16 cellular contexts compared by ENCODE assay signal in genomic region chr12:52371716-52372115, GRCh38. TPM values are rescaled to one million over a fixed set of nuclear protein-coding genes. Genes with fewer than 3 reads are reported as not detected.
DNase-seq lines count a peak whose midpoint lies in the region; TF ChIP-seq lines count a peak whose summit lies in the region.
"Had no signal": no experiment of that assay in that cellular context is flagged by ENCODE, and none has a peak within 500 bp of the region (broad histone marks: within the 10 kb centered on the region; RNA-seq: fewer than 3 reads in every experiment).

No MANE protein-coding gene starts in this region.

- TF ChIP-seq POLR2A in transverse colon (IDR thresholded peaks at IDR 0.05), result no peak

- 71% methylated on average over 3 of the region's 3 CpGs; no CpG with 5 or more reads in 1 of the 2 donors for WGBS in transverse colon (ENCODE audit: low coverage in 1 of 2), 2 donors

- TF ChIP-seq EP300 in transverse colon (IDR thresholded peaks at IDR 0.05; ENCODE audit: low read depth), result no peak

- DNase-seq in coronary artery (ENCODE audit: low spot score), result no peak
- DNase-seq in transverse colon, result no peak
- no peak for DNase-seq in activated naive CD4-positive, alpha-beta T cell (lab: John Stamatoyannopoulos, UW)
- no peak for DNase-seq in cerebellar cortex (ENCODE audit: low spot score)
- DNase-seq in activated T-cell treated with anti-CD3 and anti-CD28 coated beads, Interleukin-2, amount 50 U/mL, for 1 hour, result no peak
- DNase-seq: activated CD4-positive, alpha-beta T cell treated with anti-CD3 and anti-CD28 coated beads, Interleukin-2, amount 50 U/mL, for 48 hours; activated naive CD4-positive, alpha-beta T cell treated with anti-CD3 and anti-CD28 coated beads for 36 hours; HCEC 1CT; SHP77 treated with DMSO at 0.1 percent for 48 hours; stimulated activated naive CD4-positive, alpha-beta T cell treated with Interleukin-2 at 50 U/mL for 16 hours had no signal

- in situ Hi-C loops in transverse colon (cut with MboI; ENCODE audit: low pct_ligation_motif_present in 1 of 4, low pct_unique_long_range_greater_than_20kb in 1 of 4, low sequenced_read_pairs in 3 of 4), result loop anchor here in 1 of 4 donors (10.0 kb wide), 1 partner anchor 513 kb away; no protein-coding TSS in a partner anchor

- H3K4me3 ChIP-seq in coronary artery (no peak overlapping the region), rectal smooth muscle tissue (ENCODE audit: low read length) (no peak overlapping the region), transverse colon (no peak overlapping the region)

- H3K9ac ChIP-seq in rectal smooth muscle tissue (ENCODE audit: low read length), result no peak overlapping the region

- intact Hi-C loops in transverse colon (cut with DNase I; ENCODE audit: low total_unique reads), result loop anchor here (10.0 kb wide), 2 partner anchors 143 to 503 kb away; no protein-coding TSS in a partner anchor

- H3K27ac ChIP-seq in VCaP (peak overlapping the region; percentile 25), coronary artery (peak overlapping the region; percentile 75 to 88), rectal smooth muscle tissue (ENCODE audit: low read depth, low read length) (peak overlapping the region; percentile 30), transverse colon (peak overlapping the region; percentile 26 to 55 (median 38))

- no peak for TF ChIP-seq CTCF in VCaP (conservative IDR thresholded peaks at IDR 0.05)
- no peak for TF ChIP-seq CTCF in coronary artery (IDR thresholded peaks at IDR 0.05)
- no peak for TF ChIP-seq CTCF in transverse colon (IDR thresholded peaks at IDR 0.05)

- H3K36me3 ChIP-seq in rectal smooth muscle tissue (ENCODE audit: control insufficient read depth, insufficient read depth, low read length) (no peaks in the 10 kb centered on the region), transverse colon (no peaks in the 10 kb centered on the region)

- H3K4me1 ChIP-seq in rectal smooth muscle tissue (ENCODE audit: control insufficient read depth, insufficient read depth, low read length), result peaks cover 3% of the 10 kb centered on the region
- peaks cover 0 to 5% (median 0%) of the 10 kb centered on the region in 4 donors for H3K4me1 ChIP-seq in transverse colon

- H3K27me3 ChIP-seq in rectal smooth muscle tissue (ENCODE audit: control insufficient read depth, insufficient read depth, low read length) (peaks cover 2% of the 10 kb centered on the region), transverse colon (no peaks in the 10 kb centered on the region)

- no peaks in the 10 kb centered on the region for H3K9me3 ChIP-seq in transverse colon

RNA-seq across cellular contexts. Expression of gene KRT85, which starts 4.4 kb away (rescaled TPM):
- total RNA-seq in transverse colon, result not detected
- total RNA-seq: activated naive CD4-positive, alpha-beta T cell treated with anti-CD3 and anti-CD28 coated beads for 36 hours; epithelial cell of proximal tubule; left cardiac atrium; mononuclear cell; right cardiac atrium had no signal

RNA-seq across cellular contexts. Expression of gene KRT84, which starts 13.7 kb away (rescaled TPM):
- total RNA-seq in transverse colon, result not detected
- total RNA-seq: activated naive CD4-positive, alpha-beta T cell treated with anti-CD3 and anti-CD28 coated beads for 36 hours; epithelial cell of proximal tubule; left cardiac atrium; mononuclear cell; right cardiac atrium had no signal

RNA-seq across cellular contexts. Expression of gene KRT82, which starts 34.4 kb away (rescaled TPM):
- not detected for total RNA-seq in transverse colon
- total RNA-seq: activated naive CD4-positive, alpha-beta T cell treated with anti-CD3 and anti-CD28 coated beads for 36 hours; epithelial cell of proximal tubule; left cardiac atrium; mononuclear cell; right cardiac atrium had no signal

RNA-seq across cellular contexts. Expression of gene KRT83, which starts 50.5 kb away (rescaled TPM):
- not detected for total RNA-seq in transverse colon
- total RNA-seq: activated naive CD4-positive, alpha-beta T cell treated with anti-CD3 and anti-CD28 coated beads for 36 hours; epithelial cell of proximal tubule; left cardiac atrium; mononuclear cell; right cardiac atrium had no signal

Comparison
In these comparisons a context has a peak if more than half of its experiments do, and no peak if none do; other contexts are left out.
1. H3K27ac ChIP-seq: peak in every context shown above with its lines; median percentile 82 in coronary artery; 38 in transverse colon; 30 in rectal smooth muscle tissue; 25 in VCaP.